ENCODE assay signal across 9 cellular contexts in genomic region chr2:10375570-10376266, GRCh38.
DNase-seq lines count a peak whose midpoint lies in the region; TF ChIP-seq lines count a peak whose summit lies in the region.
"Had no signal": no experiment of that assay in that cellular context is flagged by ENCODE, and none has a peak within 500 bp of the region (broad histone marks: within the 10 kb centered on the region; RNA-seq: fewer than 3 reads in every experiment).

No MANE protein-coding gene starts in this region.

- 74 to 84% methylated on average over 5 to 9 of the region's 9 CpGs for WGBS in endodermal cell (ENCODE audit: insufficient coverage in 1 of 2, insufficient read length in 1 of 2), 2 experiments
- WGBS in mammary epithelial cell (ENCODE audit: low coverage, missing lambda C conversion rate) = 99% methylated on average over 9 of the region's 9 CpGs
- no CpG with 5 or more reads among the region's 9 CpGs for WGBS in trophoblast cell (ENCODE audit: extremely low coverage, insufficient coverage, insufficient read length)

- no peaks in the 10 kb centered on the region for H3K9me3 Mint-ChIP-seq in endodermal cell

- H3K4me3 Mint-ChIP-seq in endodermal cell = no peak overlapping the region

- H3K36me3 Mint-ChIP-seq in endodermal cell (ENCODE audit: low read depth) = no peaks in the 10 kb centered on the region

- no peak overlapping the region for H2BK120ac ChIP-seq in trophoblast cell (ENCODE audit: insufficient read depth, low read length, poor library complexity)

- POLR2A ChIA-PET in HEK293 (lab: Yijun Ruan, JAX) = no interaction called here

- in situ Hi-C loops in mammary epithelial cell (cut with MboI; ENCODE audit: low sequenced_read_pairs in 2 of 2) = no loop called here

- no peak overlapping the region for H2AK5ac ChIP-seq in trophoblast cell (ENCODE audit: low read length)

- H3K9ac ChIP-seq in endodermal cell (ENCODE audit: extremely low read depth, low read length, poor library complexity, severe bottlenecking) = no peak overlapping the region
- no peak overlapping the region for H3K9ac ChIP-seq in mammary epithelial cell (ENCODE audit: insufficient read depth, low read length)
- H3K9ac ChIP-seq in trophoblast cell (ENCODE audit: low read length) = no peak overlapping the region

- H3K79me2 ChIP-seq in mammary epithelial cell (ENCODE audit: insufficient read depth, low read length) (peaks cover 79% of the 10 kb centered on the region), trophoblast cell (ENCODE audit: control insufficient read depth, insufficient read depth, low read length, poor library complexity) (no peaks in the 10 kb centered on the region)

- H3K27ac ChIP-seq in HEK293 (ENCODE audit: extremely low read depth, low read depth, low read length) = no peak overlapping the region
- H3K27ac ChIP-seq in endodermal cell (ENCODE audit: low read depth, low read length) = peak overlapping the region; percentile 60
- no peak overlapping the region for H3K27ac ChIP-seq in WERI-Rb-1
- no peak overlapping the region for H3K27ac ChIP-seq in mammary epithelial cell (ENCODE audit: insufficient read depth, low read depth, low read length)
- H3K27ac ChIP-seq in trophoblast cell (ENCODE audit: low read depth, low read length) = no peak overlapping the region

- H3K4ac ChIP-seq in trophoblast cell (ENCODE audit: low read depth, low read length) = no peak overlapping the region

- H3K18ac ChIP-seq in trophoblast cell (ENCODE audit: low read length) = no peak overlapping the region

- H2AFZ ChIP-seq in mammary epithelial cell (ENCODE audit: low read depth, low read length) (no peak overlapping the region), trophoblast cell (ENCODE audit: insufficient read depth, low read length, poor library complexity) (no peak overlapping the region)

- intact Hi-C loops in mammary epithelial cell (cut with micrococcal nuclease) = no loop called here

- H3K36me3 ChIP-seq in HEK293 (ENCODE audit: control insufficient read depth in 2 of 2, insufficient read depth in 1 of 2, low read length in 2 of 2) = no peaks in the 10 kb centered on the region
- no peaks in the 10 kb centered on the region for H3K36me3 ChIP-seq in endodermal cell (ENCODE audit: control insufficient read depth, insufficient read depth, low read length)
- H3K36me3 ChIP-seq in WERI-Rb-1 = no peaks in the 10 kb centered on the region; the same call in 1 of the 2 replicates
- H3K36me3 ChIP-seq in mammary epithelial cell (ENCODE audit: insufficient read depth, low read length) = no peaks in the 10 kb centered on the region
- no peaks in the 10 kb centered on the region for H3K36me3 ChIP-seq in trophoblast cell (ENCODE audit: control insufficient read depth in 1 of 2, insufficient read depth in 2 of 2, low read length in 2 of 2)

- no peaks in the 10 kb centered on the region for H3K27me3 Mint-ChIP-seq in endodermal cell (ENCODE audit: insufficient read depth)

- H3K23ac ChIP-seq in trophoblast cell (ENCODE audit: low read length) = no peak overlapping the region

- H3K14ac ChIP-seq in trophoblast cell (ENCODE audit: low read length) = no peak overlapping the region

- no peak overlapping the region for H4K8ac ChIP-seq in trophoblast cell (ENCODE audit: low read depth, low read length)

- H3K4me3 ChIP-seq in HEK293 (ENCODE audit: low read depth, low read length) (no peak overlapping the region), endodermal cell (ENCODE audit: low read length) (no peak overlapping the region), WERI-Rb-1 (ENCODE audit: low read depth, low read length) (no peak overlapping the region), mammary epithelial cell (replicated peaks in 1 of 3; ENCODE audit: insufficient read depth in 1 of 3, low read depth in 2 of 3, low read length in 3 of 3) (no peak overlapping the region), trophoblast cell (ENCODE audit: low read depth, low read length) (no peak overlapping the region)

- H3K4me1 ChIP-seq in HEK293 (ENCODE audit: control insufficient read depth, insufficient read depth, low read length) (0 out of 2 replicates have a peak, but pooled peaks cover 2% of the 10 kb centered on the region), endodermal cell (ENCODE audit: control insufficient read depth, insufficient read depth, low read length) (no peaks in the 10 kb centered on the region), mammary epithelial cell (ENCODE audit: insufficient read depth, low read length) (peaks cover 4% of the 10 kb centered on the region), trophoblast cell (ENCODE audit: control insufficient read depth in 1 of 2, insufficient read depth in 2 of 2, low read length in 2 of 2) (peaks cover 4% of the 10 kb centered on the region in 2 experiments)

- no peak overlapping the region for H2BK12ac ChIP-seq in trophoblast cell (ENCODE audit: low read length)

- CTCF ChIA-PET in HEK293 (lab: Yijun Ruan, JAX) (interaction anchor here (0.8 kb wide), 1 partner anchor 33 kb away, joined by 5 read pairs; no protein-coding TSS in a partner anchor), mammary epithelial cell (lab: Charles Lee; ENCODE audit: low non-redundant PET) (no interaction called here)

- DNase-seq in COR-L47 (lab: John Stamatoyannopoulos, UW) (peak; percentile 92), NCI-H2227 (lab: John Stamatoyannopoulos, UW; ENCODE audit: unreplicated experiment) (peak; percentile 80), endodermal cell (no peak), WERI-Rb-1 (no peak), mammary epithelial cell (no peak), hippocampal formation (lab: John Stamatoyannopoulos, UW) (no peak), trophoblast cell (no peak)
- DNase-seq: left ventricle myocardium superior had no signal

- no peak overlapping the region for H4K91ac ChIP-seq in trophoblast cell (ENCODE audit: low read depth, low read length)

- no peaks in the 10 kb centered on the region for H3K9me3 ChIP-seq in HEK293 (ENCODE audit: control insufficient read depth, insufficient read depth, low read depth, low read length)
- H3K9me3 ChIP-seq in endodermal cell (ENCODE audit: control insufficient read depth, low read length) = no peaks in the 10 kb centered on the region
- H3K9me3 ChIP-seq in WERI-Rb-1 (ENCODE audit: severe bottlenecking) = no peaks in the 10 kb centered on the region
- no peaks in the 10 kb centered on the region for H3K9me3 ChIP-seq in mammary epithelial cell (replicated peaks; ENCODE audit: insufficient read depth, low read length)
- no peaks in the 10 kb centered on the region for H3K9me3 ChIP-seq in trophoblast cell (ENCODE audit: insufficient read depth, low read depth, low read length)

- H3K27me3 ChIP-seq in endodermal cell (ENCODE audit: control insufficient read depth, insufficient read depth, low read length, poor library complexity, severe bottlenecking) (no peaks in the 10 kb centered on the region), WERI-Rb-1 (ENCODE audit: insufficient read depth, low read depth, severe bottlenecking) (no peaks in the 10 kb centered on the region), mammary epithelial cell (ENCODE audit: insufficient read depth, low read length) (no peaks in the 10 kb centered on the region), trophoblast cell (ENCODE audit: insufficient read depth, low read length) (no peaks in the 10 kb centered on the region)

- H3K4me1 Mint-ChIP-seq in endodermal cell = peaks cover 18% of the 10 kb centered on the region

- no peak overlapping the region for H3K27ac Mint-ChIP-seq in endodermal cell

- peaks cover 3% of the 10 kb centered on the region for H4K20me1 ChIP-seq in mammary epithelial cell (ENCODE audit: insufficient read depth, low read length)

- H3K79me1 ChIP-seq in trophoblast cell (ENCODE audit: low read length) = no peaks in the 10 kb centered on the region

- BruUV-seq in mammary epithelial cell (replicated peaks; lab: Mats Ljungman, UMichigan) = no TSS peak

- H4K12ac ChIP-seq in trophoblast cell (ENCODE audit: low read depth, low read length) = no peak overlapping the region

- TF ChIP-seq CTCF in HEK293 (tag by site-specific recombination; IDR thresholded peaks at IDR 0.05) = no peak
- TF ChIP-seq CTCF in endodermal cell (conservative IDR thresholded peaks at IDR 0.05) = no peak
- TF ChIP-seq CTCF in WERI-Rb-1 (IDR thresholded peaks at IDR 0.05; ENCODE audit: low read depth, low read length) = no peak
- TF ChIP-seq CTCF in mammary epithelial cell (conservative IDR thresholded peaks at IDR 0.05 in 1 of 2, IDR thresholded peaks at IDR 0.05 in 1 of 2; ENCODE audit: extremely low read depth in 1 of 2, insufficient read depth in 1 of 2, low read depth in 1 of 2, low read length in 2 of 2) = no peak

- dilution Hi-C loops in mammary epithelial cell (cut with HindIII; ENCODE audit: low sequenced_read_pairs) = no loop called here

- H3K4me2 ChIP-seq in mammary epithelial cell (ENCODE audit: insufficient read depth, low read depth, low read length) (no peak overlapping the region), trophoblast cell (ENCODE audit: low read length) (no peak overlapping the region)

- H2BK5ac ChIP-seq in trophoblast cell (ENCODE audit: low read depth, low read length, poor library complexity) = no peak overlapping the region

TF ChIP-seq in HEK293, 187 proteins besides CTCF, POLR2A, EP300 and RAD21:
- TF ChIP-seq ZBTB17 (tag by site-specific recombination; IDR thresholded peaks at IDR 0.05) = peak; percentile 62
- TF ChIP-seq ZNF394 (tag by site-specific recombination; IDR thresholded peaks at IDR 0.05; ENCODE audit: borderline replicate concordance) = peak; percentile 28; the same call in 1 of the 2 replicates
- peak; percentile 58; the same call in 1 of the 2 replicates for TF ChIP-seq EGR2 (tag by site-specific recombination; IDR thresholded peaks at IDR 0.05; ENCODE audit: low read depth)
- peak; percentile 81 for TF ChIP-seq ZFHX2 (tag by site-specific recombination; conservative IDR thresholded peaks at IDR 0.05)
- TF ChIP-seq MEIS1 (CRISPR knock-in tag; IDR thresholded peaks at IDR 0.05; ENCODE audit: borderline replicate concordance) = no peak
- peak; percentile 52 for TF ChIP-seq ZNF10 (tag by site-specific recombination; IDR thresholded peaks at IDR 0.05)
- TF ChIP-seq GLIS1 (tag by site-specific recombination; IDR thresholded peaks at IDR 0.05) = peak; percentile 9; the same call in 1 of the 2 replicates
- no peak for TF ChIP-seq ZNF555 (tag by site-specific recombination; conservative IDR thresholded peaks at IDR 0.05)

Comparison
In these comparisons a context has a peak if more than half of its experiments do, and no peak if none do; other contexts are left out.
1. DNase-seq: peak in COR-L47 (single experiment) and NCI-H2227 (single experiment); none in endodermal cell (single experiment), WERI-Rb-1 (single experiment), mammary epithelial cell (single experiment), hippocampal formation (0 of 2) and trophoblast cell (0 of 2).